ENCODE assay signal across 8 cellular contexts in the genomic region with DNA sequence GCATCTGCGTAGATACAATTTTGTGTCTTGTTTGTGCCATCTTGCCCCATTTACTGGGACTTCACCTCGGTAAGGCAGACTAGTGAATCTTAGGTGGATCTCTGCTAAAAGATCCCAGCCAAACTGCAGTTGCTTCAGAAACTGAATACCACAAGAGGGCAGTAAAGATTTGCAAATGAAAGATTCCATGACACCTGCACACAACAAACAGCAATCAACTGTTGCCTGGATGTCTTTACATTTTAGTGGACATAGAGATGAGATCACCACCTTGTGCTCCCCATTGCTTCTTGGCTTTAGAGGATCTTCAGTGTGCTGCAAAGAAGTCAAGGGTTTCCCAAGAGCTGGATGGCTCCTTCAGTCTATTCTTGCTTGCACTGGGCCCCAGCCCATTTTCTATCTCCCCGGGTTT.
DNase-seq lines count a peak whose midpoint lies in the region; ATAC-seq and TF ChIP-seq lines count a peak whose summit lies in the region.

No MANE protein-coding gene starts in this region.

- peak; percentile 30 for DNase-seq in Daoy (ENCODE audit: low read depth)
- DNase-seq in NCI-H446 (lab: John Stamatoyannopoulos, UW): peak; percentile 25 to 76
- peak; percentile 72 for DNase-seq in adipocyte (ENCODE audit: low read depth)
- no peak for DNase-seq in left ventricle myocardium superior
- DNase-seq in retinal pigment epithelial cell (ENCODE audit: low read depth): no peak
- DNase-seq in stimulated activated CD4-positive, alpha-beta T cell treated with anti-CD3 and anti-CD28 coated beads, Interleukin-2, amount 100 ng/mL, for 24 hours: no peak

- H3K27me3 ChIP-seq in adipocyte (replicated peaks; ENCODE audit: control insufficient read depth, insufficient read depth, low read length): no peaks in the 10 kb centered on the region

- no peaks in the 10 kb centered on the region for H3K4me1 ChIP-seq in adipocyte (ENCODE audit: control insufficient read depth, insufficient read depth, low read length)

- intact Hi-C loops in left ventricle myocardium superior (cut with micrococcal nuclease): no loop called here

- no peak overlapping the region for H3K4me3 ChIP-seq in adipocyte (ENCODE audit: low read length)
- H3K4me3 ChIP-seq in retinal pigment epithelial cell (ENCODE audit: low read length): no peak overlapping the region

- H3K9me3 ChIP-seq in adipocyte (ENCODE audit: control insufficient read depth, low read length): no peaks in the 10 kb centered on the region

- TF ChIP-seq CTCF in retinal pigment epithelial cell (conservative IDR thresholded peaks at IDR 0.05; ENCODE audit: low read depth, low read length): peak; percentile 74

- H3K9ac ChIP-seq in adipocyte (ENCODE audit: low read length): no peak overlapping the region

- ATAC-seq in HG03135 (IDR thresholded peaks at IDR 0.05; ENCODE audit: unreplicated experiment) (peak; percentile 36), left ventricle myocardium superior (peak; percentile 56), HG03108 (IDR thresholded peaks at IDR 0.05; ENCODE audit: unreplicated experiment) (no peak)

- H3K36me3 ChIP-seq in adipocyte (ENCODE audit: control insufficient read depth, insufficient read depth, low read length, severe bottlenecking): no peaks in the 10 kb centered on the region

Comparison
In these comparisons a context has a peak if more than half of its experiments do, and no peak if none do; other contexts are left out.
1. DNase-seq: peak in Daoy (single experiment), NCI-H446 (2 of 2) and adipocyte (single experiment); none in left ventricle myocardium superior (single experiment), retinal pigment epithelial cell (single experiment) and stimulated activated CD4-positive, alpha-beta T cell treated with anti-CD3 and anti-CD28 coated beads, Interleukin-2, amount 100 ng/mL, for 24 hours (0 of 2).